18 cellular contexts compared by ENCODE assay signal in genomic region chr20:19921349-19921793, GRCh38.
DNase-seq lines count a peak whose midpoint lies in the region; ATAC-seq and TF ChIP-seq lines count a peak whose summit lies in the region.
"Had no signal": no experiment of that assay in that cellular context is flagged by ENCODE, and none has a peak within 500 bp of the region (broad histone marks: within the 10 kb centered on the region; RNA-seq: fewer than 3 reads in every experiment).

No MANE protein-coding gene starts in this region.

- BruUV-seq in Panc1 (replicated peaks; lab: Mats Ljungman, UMichigan) = no TSS peak

- H3K9me3 ChIP-seq in Panc1 (ENCODE audit: control insufficient read depth, insufficient read depth, low read depth, low read length) (no peaks in the 10 kb centered on the region), body of pancreas (no peaks in the 10 kb centered on the region)
- H3K9me3 ChIP-seq: A549, HAP-1, suprapubic skin had no signal

- H3K36me3 Mint-ChIP-seq in nephron progenitor cell (ENCODE audit: low read depth) = no peaks in the 10 kb centered on the region
- no peaks in the 10 kb centered on the region for H3K36me3 Mint-ChIP-seq in activated naive CD4-positive, alpha-beta T cell treated with anti-CD3 and anti-CD28 coated beads, Interleukin-2, amount 10 ng/mL, durations not matched to agents 7 days and 5 days

- H3K27ac Mint-ChIP-seq in nephron progenitor cell = peak overlapping the region; percentile 95
- no peak overlapping the region for H3K27ac Mint-ChIP-seq in activated naive CD4-positive, alpha-beta T cell treated with anti-CD3 and anti-CD28 coated beads, Interleukin-2, amount 10 ng/mL, durations not matched to agents 7 days and 5 days

- H3K4me1 Mint-ChIP-seq in nephron progenitor cell = peaks cover 18% of the 10 kb centered on the region
- H3K4me1 Mint-ChIP-seq in activated naive CD4-positive, alpha-beta T cell treated with anti-CD3 and anti-CD28 coated beads, Interleukin-2, amount 10 ng/mL, durations not matched to agents 7 days and 5 days = no peaks in the 10 kb centered on the region

- DNase-seq in AG08395 (ENCODE audit: low spot score) (peak; percentile 75), Panc1 (ENCODE audit: low read depth, low spot score) (no peak), left cardiac atrium (peak; percentile 54), nephron progenitor cell (no peak), DMS79 (lab: John Stamatoyannopoulos, UW) (no peak), body of pancreas (no peak), NOMO-1 treated with dmso at 0.1 percent for 144 hours (lab: John Stamatoyannopoulos, UW; ENCODE audit: unreplicated experiment) (no peak)
- DNase-seq in activated naive CD4-positive, alpha-beta T cell treated with anti-CD3 and anti-CD28 coated beads, Interleukin-2, amount 10 ng/mL, durations not matched to agents 7 days and 5 days = no peak
- DNase-seq: activated CD4-positive, alpha-beta T cell treated with anti-CD3 and anti-CD28 coated beads, Interleukin-2, amount 50 U/mL, for 48 hours; dorsolateral prefrontal cortex; Kasumi-1; NCI-H187 treated with DMSO at 0.1 percent for 48 hours; NCI-H82; T-helper 9 cell had no signal

- CTCF ChIA-PET in Panc1 (lab: Charles Lee) = no interaction called here
- CTCF ChIA-PET in activated naive CD4-positive, alpha-beta T cell treated with anti-CD3 and anti-CD28 coated beads, Interleukin-2, amount 10 ng/mL, durations not matched to agents 7 days and 5 days (lab: Charles Lee) = interaction anchor here (0.9 kb wide), 1 partner anchor 72 kb away, joined by 3 read pairs; no protein-coding TSS in a partner anchor

- H3K4me3 Mint-ChIP-seq in nephron progenitor cell = no peak overlapping the region
- H3K4me3 Mint-ChIP-seq in activated naive CD4-positive, alpha-beta T cell treated with anti-CD3 and anti-CD28 coated beads, Interleukin-2, amount 10 ng/mL, durations not matched to agents 7 days and 5 days = no peak overlapping the region
- H3K4me3 Mint-ChIP-seq: neural crest cell had no signal

- H3K27ac ChIP-seq in Panc1 (ENCODE audit: low read length) = 0 out of 2 replicates have a peak overlapping the region, but pooled peaks have one; percentile 44
- H3K27ac ChIP-seq in body of pancreas = no peak overlapping the region
- H3K27ac ChIP-seq: suprapubic skin had no signal

- no peaks in the 10 kb centered on the region for H3K9me3 Mint-ChIP-seq in nephron progenitor cell
- H3K9me3 Mint-ChIP-seq in activated naive CD4-positive, alpha-beta T cell treated with anti-CD3 and anti-CD28 coated beads, Interleukin-2, amount 10 ng/mL, durations not matched to agents 7 days and 5 days = no peaks in the 10 kb centered on the region
- H3K9me3 Mint-ChIP-seq: neural crest cell had no signal

- POLR2A ChIA-PET in Panc1 (lab: Charles Lee) = interaction anchor here (0.7 kb wide), 1 partner anchor 58 kb away, joined by 3 read pairs; no protein-coding TSS in a partner anchor

- no peak overlapping the region for H3K4me3 ChIP-seq in Panc1 (ENCODE audit: low read depth in 2 of 2, low read length in 2 of 2)
- H3K4me3 ChIP-seq in body of pancreas = no peak overlapping the region
- H3K4me3 ChIP-seq: A549, HAP-1, suprapubic skin had no signal

- no peaks in the 10 kb centered on the region for H3K36me3 ChIP-seq in Panc1 (ENCODE audit: control insufficient read depth, insufficient read depth, low read length)
- no peaks in the 10 kb centered on the region for H3K36me3 ChIP-seq in body of pancreas (replicated peaks in 1 of 2; ENCODE audit: insufficient read depth in 1 of 2, low read depth in 2 of 2)
- H3K36me3 ChIP-seq: HAP-1, suprapubic skin had no signal

- in situ Hi-C loops in Panc1 (cut with HindIII; ENCODE audit: low pct_unique_long_range_greater_than_20kb, low sequenced_read_pairs) = no loop called here

- TF ChIP-seq POLR2A in body of pancreas (IDR thresholded peaks at IDR 0.05) = no peak

- H3K4me1 ChIP-seq in Panc1 (ENCODE audit: control insufficient read depth, insufficient read depth, low read length) (peaks cover 2% of the 10 kb centered on the region; the same call in 1 of the 2 replicates), body of pancreas (peaks cover 14% of the 10 kb centered on the region)
- H3K4me1 ChIP-seq: HAP-1 had no signal

- ATAC-seq in Panc1 (0 out of 2 replicates have a peak, but pooled peaks have one; percentile 34), left cardiac atrium (peak; percentile 88 to 92), body of pancreas (no peak)

- H3K27me3 Mint-ChIP-seq in nephron progenitor cell (ENCODE audit: low read depth, poor library complexity) = no peaks in the 10 kb centered on the region
- no peaks in the 10 kb centered on the region for H3K27me3 Mint-ChIP-seq in activated naive CD4-positive, alpha-beta T cell treated with anti-CD3 and anti-CD28 coated beads, Interleukin-2, amount 10 ng/mL, durations not matched to agents 7 days and 5 days

- intact Hi-C loops in Panc1 (cut with micrococcal nuclease; ENCODE audit: unreplicated experiment) = no loop called here
- intact Hi-C loops in left cardiac atrium (cut with DNase I) = no loop called here
- intact Hi-C loops in body of pancreas (cut with DNase I) = no loop called here

- TF ChIP-seq CTCF in Panc1 (IDR thresholded peaks at IDR 0.05) (no peak), nephron progenitor cell (IDR thresholded peaks at IDR 0.05) (no peak), body of pancreas (IDR thresholded peaks at IDR 0.05) (no peak)

- H3K27me3 ChIP-seq in Panc1 (ENCODE audit: control insufficient read depth, insufficient read depth, low read length) = no peaks in the 10 kb centered on the region
- H3K27me3 ChIP-seq in body of pancreas = no peaks in the 10 kb centered on the region
- H3K27me3 ChIP-seq: dorsolateral prefrontal cortex, suprapubic skin had no signal

- WGBS in body of pancreas, 2 donors = 77 to 82% methylated on average over 12 of the region's 12 CpGs

Comparison
In these comparisons a context has a peak if more than half of its experiments do, and no peak if none do; other contexts are left out.
1. DNase-seq: peak in AG08395 (single experiment) and left cardiac atrium (single experiment); none in Panc1 (single experiment), nephron progenitor cell (single experiment), DMS79 (single experiment), activated naive CD4-positive, alpha-beta T cell treated with anti-CD3 and anti-CD28 coated beads, Interleukin-2, amount 10 ng/mL, durations not matched to agents 7 days and 5 days (single experiment), body of pancreas (0 of 4) and NOMO-1 treated with dmso at 0.1 percent for 144 hours (single experiment).